Comparison of ENCODE assay signal across 1 cellular context in genomic region chr11:20387262-20388095, GRCh38.
A peak's percentile ranks its signal among the peaks of the same experiment; 100 is the strongest.
TF ChIP-seq lines count a peak whose summit lies in the region.

TSS of gene PRMT3 (plus strand) at chr11:20387716. CDS start at chr11:20387747, 31 bp downstream.

TF ChIP-seq in HepG2, 621 proteins besides CTCF, POLR2A, EP300 and RAD21 (continued from another document and continues in another):
- TF ChIP-seq ZNF574 (CRISPR knock-in tag; IDR thresholded peaks at IDR 0.05) (peak; percentile 80), ZNF280D (CRISPR knock-in tag; IDR thresholded peaks at IDR 0.05) (peak; percentile 56; the same call in 1 of the 2 replicates), CSRNP2 (CRISPR knock-in tag; conservative IDR thresholded peaks at IDR 0.05; ENCODE audit: low read depth) (no peak), DPF2 (CRISPR knock-in tag; IDR thresholded peaks at IDR 0.05; ENCODE audit: borderline replicate concordance, low read depth) (no peak), ZNF207 (IDR thresholded peaks at IDR 0.05; ENCODE audit: borderline replicate concordance) (no peak), ZNF160 (CRISPR knock-in tag; IDR thresholded peaks at IDR 0.05) (no peak), ZFX (CRISPR knock-in tag; IDR thresholded peaks at IDR 0.05; ENCODE audit: low read depth) (peak; percentile 95), TFDP1 (CRISPR knock-in tag; IDR thresholded peaks at IDR 0.05; ENCODE audit: borderline replicate concordance) (peak; percentile 82), NR2C2 (CRISPR knock-in tag; IDR thresholded peaks at IDR 0.05; ENCODE audit: borderline replicate concordance) (peak; percentile 69; the same call in 1 of the 2 replicates), E2F5 (CRISPR knock-in tag; conservative IDR thresholded peaks at IDR 0.05) (no peak; the same call in 1 of the 2 replicates), ZNF776 (CRISPR knock-in tag; IDR thresholded peaks at IDR 0.05) (peak; percentile 95), ZNF563 (CRISPR knock-in tag; IDR thresholded peaks at IDR 0.05) (peak; percentile 75), ZNF652 (CRISPR knock-in tag; IDR thresholded peaks at IDR 0.05; ENCODE audit: borderline replicate concordance, low read depth) (no peak), ZNF235 (CRISPR knock-in tag; IDR thresholded peaks at IDR 0.05; ENCODE audit: borderline replicate concordance) (peak; percentile 20; the same call in 1 of the 2 replicates), ONECUT2 (CRISPR knock-in tag; IDR thresholded peaks at IDR 0.05) (0 out of 2 replicates have a peak, but pooled peaks have one; percentile 21), ELF4 (CRISPR knock-in tag; IDR thresholded peaks at IDR 0.05; ENCODE audit: borderline replicate concordance) (peak; percentile 67; the same call in 1 of the 2 replicates), ZNF670 (CRISPR knock-in tag; IDR thresholded peaks at IDR 0.05; ENCODE audit: borderline replicate concordance) (peak; percentile 37; the same call in 1 of the 2 replicates), ZNF282 (IDR thresholded peaks at IDR 0.05; ENCODE audit: partially characterized antibody) (no peak), ZNF263 (CRISPR knock-in tag; IDR thresholded peaks at IDR 0.05) (peak; percentile 52; the same call in 1 of the 2 replicates), ZZZ3 (CRISPR knock-in tag; IDR thresholded peaks at IDR 0.05; ENCODE audit: borderline replicate concordance) (peak; percentile 11; the same call in 1 of the 2 replicates), ATF5 (CRISPR knock-in tag; IDR thresholded peaks at IDR 0.05; ENCODE audit: low read depth) (0 out of 2 replicates have a peak, but pooled peaks have one; percentile 20), AFF4 (CRISPR knock-in tag; IDR thresholded peaks at IDR 0.05) (no peak), ZNF205 (CRISPR knock-in tag; IDR thresholded peaks at IDR 0.05) (0 out of 2 replicates have a peak, but pooled peaks have one; percentile 35), ZFP37 (CRISPR knock-in tag; IDR thresholded peaks at IDR 0.05; ENCODE audit: borderline replicate concordance) (no peak), NONO (IDR thresholded peaks at IDR 0.05) (no peak), NONO (CRISPR knock-in tag; conservative IDR thresholded peaks at IDR 0.05) (peak; percentile 67; the same call in 1 of the 2 replicates), PAWR (CRISPR knock-in tag; IDR thresholded peaks at IDR 0.05; ENCODE audit: borderline replicate concordance) (no peak), ZNF724P (CRISPR knock-in tag; IDR thresholded peaks at IDR 0.05; ENCODE audit: borderline replicate concordance) (peak; percentile 81; the same call in 1 of the 2 replicates), NFIC (IDR thresholded peaks at IDR 0.05; ENCODE audit: low read length) (no peak), ZNF232 (CRISPR knock-in tag; IDR thresholded peaks at IDR 0.05; ENCODE audit: borderline replicate concordance) (peak; percentile 61; the same call in 1 of the 2 replicates), AKAP8 (CRISPR knock-in tag; IDR thresholded peaks at IDR 0.05) (no peak; the same call in 1 of the 2 replicates), ZNF678 (CRISPR knock-in tag; IDR thresholded peaks at IDR 0.05) (peak; percentile 85), ZBTB34 (CRISPR knock-in tag; IDR thresholded peaks at IDR 0.05) (no peak), HNF1B (CRISPR knock-in tag; IDR thresholded peaks at IDR 0.05) (peak; percentile 86), HMG20A (CRISPR knock-in tag; IDR thresholded peaks at IDR 0.05; ENCODE audit: borderline replicate concordance) (no peak), CHD2 (IDR thresholded peaks at IDR 0.05; ENCODE audit: low read depth, low read length) (no peak), SSRP1 (CRISPR knock-in tag; IDR thresholded peaks at IDR 0.05) (no peak), ZBTB43 (CRISPR knock-in tag; conservative IDR thresholded peaks at IDR 0.05) (peak; percentile 88; the same call in 1 of the 2 replicates), ZSCAN9 (CRISPR knock-in tag; IDR thresholded peaks at IDR 0.05; ENCODE audit: borderline replicate concordance) (peak; percentile 13; the same call in 1 of the 2 replicates), THYN1 (CRISPR knock-in tag; IDR thresholded peaks at IDR 0.05; ENCODE audit: borderline replicate concordance, low read depth) (no peak), HNRNPL (IDR thresholded peaks at IDR 0.05; ENCODE audit: low read depth, low read length) (peak; percentile 61; the same call in 1 of the 2 replicates), TSC22D2 (CRISPR knock-in tag; IDR thresholded peaks at IDR 0.05; ENCODE audit: borderline replicate concordance) (0 out of 2 replicates have a peak, but pooled peaks have one; percentile 16), JUNB (CRISPR knock-in tag; IDR thresholded peaks at IDR 0.05; ENCODE audit: borderline replicate concordance) (0 out of 2 replicates have a peak, but pooled peaks have one; percentile 8), WIZ (CRISPR knock-in tag; IDR thresholded peaks at IDR 0.05) (no peak; the same call in 1 of the 2 replicates)
